In genomic region chr15:22811640-22812039, GRCh38 we compare ENCODE assay signal across 9 cellular contexts.
DNase-seq lines count a peak whose midpoint lies in the region; ATAC-seq and FAIRE-seq lines count a peak whose summit lies in the region.
"Had no signal": no experiment of that assay in that cellular context is flagged by ENCODE, and none has a peak within 500 bp of the region (broad histone marks: within the 10 kb centered on the region; RNA-seq: fewer than 3 reads in every experiment).

No MANE protein-coding gene starts in this region.

- DNase-seq in C1 segment of cervical spinal cord (lab: John Stamatoyannopoulos, UW) (peak in 9 of 14 donors; percentile 6 to 60 (median 45)), HTR-8/SVneo (ENCODE audit: insufficient read length, low spot score) (peak; percentile 10), caudate nucleus (lab: John Stamatoyannopoulos, UW) (peak in 50 of 61 donors; percentile 8 to 80 (median 37)), midbrain (lab: John Stamatoyannopoulos, UW) (peak; percentile 79), NCI-H2107 treated with DMSO at 0.1 percent for 48 hours (lab: John Stamatoyannopoulos, UW; ENCODE audit: unreplicated experiment) (no peak), dedifferentiated amniotic fluid mesenchymal stem cell (ENCODE audit: extremely low spot score) (no peak)
- no peak for DNase-seq in stimulated activated naive CD8-positive, alpha-beta T cell treated with anti-CD3 and anti-CD28 coated beads, Interleukin-15, Interleukin-2, amounts not matched to agents 100 U/mL and 50 U/mL, for 24 hours

- FAIRE-seq in HTR-8/SVneo (lab: Jason Lieb, UNC): no peak
- FAIRE-seq: frontal cortex had no signal

- ATAC-seq in GM21367 (IDR thresholded peaks at IDR 0.05; ENCODE audit: unreplicated experiment): no peak
- no peak for ATAC-seq in stimulated activated naive CD8-positive, alpha-beta T cell treated with anti-CD3 and anti-CD28 coated beads, Interleukin-15, Interleukin-2, amounts not matched to agents 100 U/mL and 50 U/mL, for 24 hours

- H3K27ac ChIP-seq in caudate nucleus (ENCODE audit: low read depth, low read length): peak overlapping the region; percentile 61

Comparison
In these comparisons a context has a peak if more than half of its experiments do, and no peak if none do; other contexts are left out.
1. DNase-seq: peak in C1 segment of cervical spinal cord (9 of 14), HTR-8/SVneo (single experiment), caudate nucleus (50 of 61) and midbrain (single experiment); none in NCI-H2107 treated with DMSO at 0.1 percent for 48 hours (single experiment), dedifferentiated amniotic fluid mesenchymal stem cell (single experiment) and stimulated activated naive CD8-positive, alpha-beta T cell treated with anti-CD3 and anti-CD28 coated beads, Interleukin-15, Interleukin-2, amounts not matched to agents 100 U/mL and 50 U/mL, for 24 hours (single experiment).